8 cellular contexts compared by ENCODE assay signal in the genomic region with DNA sequence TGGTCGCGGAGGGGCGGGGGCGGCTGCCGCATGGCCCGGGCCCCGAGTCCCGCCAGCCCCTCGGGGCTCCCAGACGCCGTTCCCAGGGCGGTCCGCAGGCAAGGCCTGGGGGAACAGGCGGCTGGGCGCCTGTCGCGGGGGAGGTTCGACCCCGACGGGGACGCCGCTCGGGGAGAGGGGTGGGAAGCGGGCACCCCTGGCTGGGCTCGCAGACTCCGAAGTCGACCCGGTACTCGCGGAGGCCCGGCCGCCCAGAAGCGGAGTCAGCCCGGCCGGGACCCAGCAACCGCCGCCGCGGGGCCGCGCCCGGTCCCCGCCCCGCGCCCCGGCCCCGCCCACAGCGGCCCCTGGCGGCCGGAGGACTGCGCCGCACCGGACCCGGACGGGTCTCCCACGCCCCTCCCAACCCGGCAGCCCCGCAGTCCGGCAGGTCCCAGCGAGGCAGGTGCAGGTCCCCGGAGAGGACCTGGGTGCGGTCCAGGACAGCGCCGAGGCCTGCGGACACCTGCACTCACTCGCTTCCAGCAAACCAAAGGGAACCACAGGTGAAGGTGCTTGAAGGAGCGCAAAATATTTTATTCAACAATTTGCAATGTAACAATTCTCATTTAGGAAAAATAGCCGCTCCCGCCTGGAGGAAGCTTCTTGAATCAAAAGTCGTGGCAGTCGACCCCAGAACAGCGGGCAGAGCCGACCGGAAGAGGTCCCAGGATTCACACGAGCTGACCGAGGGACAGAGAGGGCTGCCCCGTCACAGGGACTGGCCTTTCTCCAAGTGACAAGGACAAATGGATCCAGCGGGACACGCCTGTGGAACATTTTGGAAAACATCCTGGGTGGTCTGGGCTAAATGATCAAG.
DNase-seq lines count a peak whose midpoint lies in the region; ATAC-seq and TF ChIP-seq lines count a peak whose summit lies in the region.

A gene with protein sequence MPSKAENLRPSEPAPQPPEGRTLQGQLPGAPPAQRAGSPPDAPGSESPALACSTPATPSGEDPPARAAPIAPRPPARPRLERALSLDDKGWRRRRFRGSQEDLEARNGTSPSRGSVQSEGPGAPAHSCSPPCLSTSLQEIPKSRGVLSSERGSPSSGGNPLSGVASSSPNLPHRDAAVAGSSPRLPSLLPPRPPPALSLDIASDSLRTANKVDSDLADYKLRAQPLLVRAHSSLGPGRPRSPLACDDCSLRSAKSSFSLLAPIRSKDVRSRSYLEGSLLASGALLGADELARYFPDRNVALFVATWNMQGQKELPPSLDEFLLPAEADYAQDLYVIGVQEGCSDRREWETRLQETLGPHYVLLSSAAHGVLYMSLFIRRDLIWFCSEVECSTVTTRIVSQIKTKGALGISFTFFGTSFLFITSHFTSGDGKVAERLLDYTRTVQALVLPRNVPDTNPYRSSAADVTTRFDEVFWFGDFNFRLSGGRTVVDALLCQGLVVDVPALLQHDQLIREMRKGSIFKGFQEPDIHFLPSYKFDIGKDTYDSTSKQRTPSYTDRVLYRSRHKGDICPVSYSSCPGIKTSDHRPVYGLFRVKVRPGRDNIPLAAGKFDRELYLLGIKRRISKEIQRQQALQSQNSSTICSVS (minus strand): TSS at position 296 of the 859 bp plus-strand sequence. CDS start 426 bp downstream, outside the sequence.

- DNase-seq in AG09319 (ENCODE audit: extremely low read depth, low read depth) (peak; percentile 24), NOMO-1 treated with DMSO at 0.1 percent for 48 hours (lab: John Stamatoyannopoulos, UW; ENCODE audit: unreplicated experiment) (peak; percentile 56), activated T-cell treated with anti-CD3 and anti-CD28 coated beads for 4 hours (peak; percentile 82), erythroblast (lab: John Stamatoyannopoulos, UW) (peak; percentile 86 to 92)
- peak; percentile 68 for DNase-seq in stimulated activated CD8-positive, alpha-beta memory T cell treated with anti-CD3 and anti-CD28 coated beads, Interleukin-7, amount 100 ng/mL, for 24 hours (ENCODE audit: low read depth)

- peak; percentile 69 for ATAC-seq in GM18867 (IDR thresholded peaks at IDR 0.05; ENCODE audit: unreplicated experiment)
- ATAC-seq in HG03159 (IDR thresholded peaks at IDR 0.05; ENCODE audit: unreplicated experiment): peak; percentile 55

- TF ChIP-seq CTCF in AG09319 (IDR thresholded peaks at IDR 0.05; ENCODE audit: low read depth, low read length): peak; percentile 42

- TF ChIP-seq POLR2A in erythroblast (IDR thresholded peaks at IDR 0.05; ENCODE audit: low read length): peak; percentile 28

- H3K4me3 ChIP-seq in muscle layer of duodenum (ENCODE audit: low read depth in 1 of 2, low read length in 2 of 2): peak within 1 kb of the TSS; percentile 72 to 93

- H3K36me3 ChIP-seq in muscle layer of duodenum (ENCODE audit: control insufficient read depth in 1 of 2, insufficient read depth in 2 of 2, low read length in 2 of 2): peaks cover 35 to 42% of the 10 kb centered on the region in 2 donors

- H3K27me3 ChIP-seq in muscle layer of duodenum (ENCODE audit: low read depth, low read length): no peaks in the 10 kb centered on the region

- H3K27ac ChIP-seq in muscle layer of duodenum (ENCODE audit: low read length): no peak within 1 kb of the TSS

- no peaks in the 10 kb centered on the region for H3K9me3 ChIP-seq in muscle layer of duodenum (ENCODE audit: control insufficient read depth in 1 of 2, low read length in 2 of 2)

- H3K4me1 ChIP-seq in muscle layer of duodenum (ENCODE audit: control insufficient read depth in 1 of 2, insufficient read depth in 2 of 2, low read length in 2 of 2): peaks cover 8 to 40% of the 10 kb centered on the region in 2 donors

Comparison
In these comparisons a context has a peak if more than half of its experiments do, and no peak if none do; other contexts are left out.
1. DNase-seq: peak in every context shown above with its lines; median percentile 89 in erythroblast; 82 in activated T-cell treated with anti-CD3 and anti-CD28 coated beads for 4 hours; 68 in stimulated activated CD8-positive, alpha-beta memory T cell treated with anti-CD3 and anti-CD28 coated beads, Interleukin-7, amount 100 ng/mL, for 24 hours; 56 in NOMO-1 treated with DMSO at 0.1 percent for 48 hours; 24 in AG09319.